ENCODE assay signal across 8 cellular contexts in genomic region chr9:95508242-95508967, GRCh38. TPM values are rescaled to one million over a fixed set of nuclear protein-coding genes. Genes with fewer than 3 reads are reported as not detected.
DNase-seq lines count a peak whose midpoint lies in the region; ATAC-seq and TF ChIP-seq lines count a peak whose summit lies in the region.

No MANE protein-coding gene starts in this region.

- H3K36me3 Mint-ChIP-seq in WTC11: no peaks in the 10 kb centered on the region

- H2AFZ ChIP-seq in osteoblast (ENCODE audit: low read length): peak overlapping the region; percentile 94

- H3K27ac Mint-ChIP-seq in WTC11: no peak overlapping the region

- BruUV-seq in A673 (replicated peaks; lab: Mats Ljungman, UMichigan): no TSS peak

- H3K4me1 Mint-ChIP-seq in WTC11: peaks cover 36% of the 10 kb centered on the region

- TF ChIP-seq CTCF in A673 (conservative IDR thresholded peaks at IDR 0.05; ENCODE audit: low read depth, low read length) (no peak), WTC11 (IDR thresholded peaks at IDR 0.05) (no peak), osteoblast (IDR thresholded peaks at IDR 0.05; ENCODE audit: extremely low read depth, low read depth, low read length) (no peak), foreskin keratinocyte (conservative IDR thresholded peaks at IDR 0.05) (no peak)

- H3K4me1 ChIP-seq in A673 (ENCODE audit: insufficient read depth, low read length, poor library complexity, severe bottlenecking) (peaks cover 35% of the 10 kb centered on the region), esophagus (ENCODE audit: control insufficient read depth in 2 of 2, insufficient read depth in 2 of 2, low read length in 1 of 2) (peaks cover 0 to 7% of the 10 kb centered on the region in 2 donors), osteoblast (ENCODE audit: insufficient read depth, low read length) (peaks cover 27% of the 10 kb centered on the region), foreskin keratinocyte (peaks cover 6% of the 10 kb centered on the region)

- DNase-seq in A673 (ENCODE audit: low spot score) (peak; percentile 42), WTC11 (ENCODE audit: low spot score) (peak; percentile 18), osteoblast (ENCODE audit: insufficient read length, low spot score, missing footprints) (no peak), sciatic nerve (ENCODE audit: low spot score) (no peak), foreskin keratinocyte (no peak), putamen (ENCODE audit: low spot score) (no peak)

- H3K27me3 ChIP-seq in A673 (replicated peaks; ENCODE audit: insufficient read depth, low read depth, low read length, poor library complexity) (no peaks in the 10 kb centered on the region), esophagus (ENCODE audit: control insufficient read depth in 1 of 2, insufficient read depth in 2 of 2, low read length in 2 of 2) (no peaks in the 10 kb centered on the region), osteoblast (ENCODE audit: insufficient read depth, low read length) (no peaks in the 10 kb centered on the region), foreskin keratinocyte (no peaks in the 10 kb centered on the region)

- H4K20me1 ChIP-seq in osteoblast (ENCODE audit: insufficient read depth, low read length): peaks cover under 1% of the 10 kb centered on the region

- H3K27me3 Mint-ChIP-seq in WTC11 (ENCODE audit: low read depth): peaks cover 14% of the 10 kb centered on the region

- peak overlapping the region; percentile 98 for H3K4me2 ChIP-seq in osteoblast (ENCODE audit: insufficient read depth, low read length)

- H3K27ac ChIP-seq in A673 (ENCODE audit: low read depth, low read length, poor library complexity, severe bottlenecking): peak overlapping the region; percentile 90
- H3K27ac ChIP-seq in esophagus (ENCODE audit: low read depth in 2 of 2, low read length in 1 of 2): peak overlapping the region; percentile 91 to 95
- H3K27ac ChIP-seq in osteoblast (ENCODE audit: low read depth, low read length): peak overlapping the region; percentile 56
- no peak overlapping the region for H3K27ac ChIP-seq in foreskin keratinocyte

- POLR2A ChIA-PET in A673 (lab: Charles Lee; ENCODE audit: low non-redundant PET) (no interaction called here), WTC11 (lab: Charles Lee) (interaction anchor here (1.0 to 1.3 kb wide), 4 partner anchors 10 to 243 kb away, joined by 3 to 4 read pairs (median 3); no protein-coding TSS in a partner anchor)

- H3K9me3 Mint-ChIP-seq in WTC11: no peaks in the 10 kb centered on the region

- H3K4me3 Mint-ChIP-seq in WTC11: peak overlapping the region; percentile 96

- H3K36me3 ChIP-seq in A673 (ENCODE audit: insufficient read depth, low read length, poor library complexity, severe bottlenecking): no peaks in the 10 kb centered on the region
- H3K36me3 ChIP-seq in esophagus (ENCODE audit: control insufficient read depth in 2 of 2, insufficient read depth in 2 of 2, low read length in 1 of 2): no peaks in the 10 kb centered on the region
- no peaks in the 10 kb centered on the region for H3K36me3 ChIP-seq in osteoblast (ENCODE audit: insufficient read depth, low read length)

- CTCF ChIA-PET in A673 (lab: Charles Lee): interaction anchor here (0.7 kb wide), 1 partner anchor 284 kb away, joined by 3 read pairs; no protein-coding TSS in a partner anchor
- CTCF ChIA-PET in WTC11 (lab: Charles Lee): interaction anchor here (0.6 to 1.3 kb wide), 5 partner anchors 25 to 325 kb away, joined by 3 to 5 read pairs (median 3); no protein-coding TSS in a partner anchor

- intact Hi-C loops in A673 (cut with micrococcal nuclease; ENCODE audit: unreplicated experiment) (loop anchor here (10.0 kb wide), 1 partner anchor 366 kb away; the partner anchor contains the start of gene ERCC6L2), sciatic nerve (cut with DNase I) (loop anchor here (10.0 kb wide), 1 partner anchor 546 kb away; no protein-coding TSS in a partner anchor)

- H3K9me3 ChIP-seq in A673 (ENCODE audit: low read depth, low read length, poor library complexity, severe bottlenecking): no peaks in the 10 kb centered on the region
- no peaks in the 10 kb centered on the region for H3K9me3 ChIP-seq in esophagus (ENCODE audit: control insufficient read depth in 2 of 2, insufficient read depth in 1 of 2, low read depth in 1 of 2, low read length in 1 of 2)
- H3K9me3 ChIP-seq in osteoblast (ENCODE audit: low read depth, low read length): no peaks in the 10 kb centered on the region

- H3K4me3 ChIP-seq in A673 (ENCODE audit: low read depth, low read length, poor library complexity, severe bottlenecking) (peak overlapping the region; percentile 84), esophagus (ENCODE audit: low read depth in 1 of 2, low read length in 2 of 2) (peak overlapping the region; percentile 84 to 94), osteoblast (ENCODE audit: insufficient read depth, low read length) (peak overlapping the region; percentile 95)

- H3K79me2 ChIP-seq in osteoblast (ENCODE audit: insufficient read depth, low read length): no peaks in the 10 kb centered on the region

- WGBS in esophagus, 2 donors: 0 to 1% methylated on average over 71 to 111 of the region's 111 CpGs

- peak; percentile 0 for ATAC-seq in GM18867 (IDR thresholded peaks at IDR 0.05; ENCODE audit: unreplicated experiment)
- no peak for ATAC-seq in WTC11
- ATAC-seq in sciatic nerve: no peak
- ATAC-seq in foreskin keratinocyte: no peak

TF ChIP-seq in WTC11, 78 proteins besides CTCF, POLR2A, EP300 and RAD21:
- no peak for TF ChIP-seq NFE2L1 (CRISPR knock-in tag; IDR thresholded peaks at IDR 0.05)

RNA-seq across cellular contexts. Expression of gene PTCH1, which starts 8.4 kb away (rescaled TPM):
- total RNA-seq in A673 (2021) (32.6 and 36.5 TPM in 2 replicates), WTC11 (2021) (27.9 to 38.0 TPM (median 30.9 TPM) in 3 replicates), osteoblast (3.3 and 7.7 TPM in 2 replicates), sciatic nerve (136 TPM), foreskin keratinocyte (3.3 and 3.7 TPM in 2 replicates)
- polyA plus RNA-seq in esophagus (1 to 10 TPM; 2.4 to 2.8 TPM), foreskin keratinocyte (0.74 and 0.91 TPM in 2 replicates)

Comparison
In these comparisons a context has a peak if more than half of its experiments do, and no peak if none do; other contexts are left out.
1. DNase-seq: peak in A673 (single experiment) and WTC11 (single experiment); none in osteoblast (single experiment), sciatic nerve (single experiment), foreskin keratinocyte (0 of 2) and putamen (single experiment).
2. Peak in every context shown above with its lines, with median percentiles within 50 percentile points of each other: H3K4me3 ChIP-seq.